1 cellular context compared by ENCODE assay signal in the genomic region with DNA sequence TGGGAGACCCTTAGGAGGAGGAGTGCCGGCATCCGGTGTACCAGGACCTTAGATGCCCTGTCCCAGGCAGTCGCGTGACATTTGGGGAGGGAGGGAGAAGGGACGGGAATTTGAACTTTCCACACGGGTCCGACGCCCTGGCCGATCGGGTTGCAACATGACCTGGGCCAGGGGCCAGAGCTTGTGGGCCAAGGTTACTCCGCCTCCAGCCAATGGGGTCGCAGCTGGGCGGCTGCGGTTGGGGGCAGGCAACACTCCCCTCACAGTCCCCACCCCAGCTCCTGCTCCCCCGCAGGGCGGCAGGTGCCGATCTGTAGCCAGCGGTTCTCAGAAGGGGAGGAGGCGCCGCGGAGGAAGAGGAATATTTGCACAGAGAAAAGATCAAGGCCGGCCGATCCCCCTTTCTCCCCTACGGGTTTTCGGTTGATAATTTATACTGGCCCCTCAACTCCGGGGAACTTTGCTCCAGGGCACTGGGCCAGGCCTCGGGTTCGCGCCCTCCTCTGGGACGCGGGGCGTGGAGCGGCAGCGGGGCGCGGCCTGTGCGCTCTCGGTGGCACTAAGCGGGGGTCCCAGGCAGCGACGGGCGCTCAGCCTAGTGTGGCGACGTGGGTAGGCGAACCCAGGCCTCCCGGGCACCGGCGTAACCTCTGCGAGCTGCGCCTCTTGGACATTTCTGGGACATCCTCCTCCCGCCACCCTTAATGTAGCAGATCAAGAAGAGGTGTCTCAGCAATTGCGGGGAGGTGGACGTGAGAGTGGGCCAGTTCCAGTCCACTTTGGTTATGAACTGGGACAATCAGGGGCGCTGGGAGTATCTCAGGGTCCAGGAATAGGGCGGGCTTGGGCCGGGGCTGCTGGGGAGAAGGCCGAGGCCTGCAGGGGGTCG.
A peak's percentile ranks its signal among the peaks of the same experiment; 100 is the strongest.
TF ChIP-seq lines count a peak whose summit lies in the region.

No MANE protein-coding gene starts in this region.

TF ChIP-seq in HepG2, 621 proteins besides CTCF, POLR2A, EP300 and RAD21 (continued from another document and continues in another):
- TF ChIP-seq, protein P1, sequence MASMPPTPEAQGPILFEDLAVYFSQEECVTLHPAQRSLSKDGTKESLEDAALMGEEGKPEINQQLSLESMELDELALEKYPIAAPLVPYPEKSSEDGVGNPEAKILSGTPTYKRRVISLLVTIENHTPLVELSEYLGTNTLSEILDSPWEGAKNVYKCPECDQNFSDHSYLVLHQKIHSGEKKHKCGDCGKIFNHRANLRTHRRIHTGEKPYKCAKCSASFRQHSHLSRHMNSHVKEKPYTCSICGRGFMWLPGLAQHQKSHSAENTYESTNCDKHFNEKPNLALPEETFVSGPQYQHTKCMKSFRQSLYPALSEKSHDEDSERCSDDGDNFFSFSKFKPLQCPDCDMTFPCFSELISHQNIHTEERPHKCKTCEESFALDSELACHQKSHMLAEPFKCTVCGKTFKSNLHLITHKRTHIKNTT (CRISPR knock-in tag; IDR thresholded peaks at IDR 0.05): no peak
- TF ChIP-seq HDAC1 (CRISPR knock-in tag; IDR thresholded peaks at IDR 0.05) (peak; percentile 85; the same call in 1 of the 2 replicates), BRD4 (CRISPR knock-in tag; IDR thresholded peaks at IDR 0.05) (no peak; the same call in 1 of the 2 replicates), SAFB2 (CRISPR knock-in tag; IDR thresholded peaks at IDR 0.05; ENCODE audit: borderline replicate concordance, low read depth) (peak; percentile 44; the same call in 1 of the 2 replicates), ZNF772 (CRISPR knock-in tag; IDR thresholded peaks at IDR 0.05) (peak; percentile 65), ZFY (CRISPR knock-in tag; IDR thresholded peaks at IDR 0.05) (peak; percentile 85; the same call in 1 of the 2 replicates), ZNF274 (CRISPR knock-in tag; IDR thresholded peaks at IDR 0.05) (peak; percentile 51; the same call in 1 of the 2 replicates), SAP130 (CRISPR knock-in tag; IDR thresholded peaks at IDR 0.05; ENCODE audit: low read depth) (peak; percentile 94), RFXAP (CRISPR knock-in tag; IDR thresholded peaks at IDR 0.05; ENCODE audit: borderline replicate concordance) (peak; percentile 92), CCDC6 (CRISPR knock-in tag; IDR thresholded peaks at IDR 0.05) (peak; percentile 86; the same call in 1 of the 2 replicates), ZNF782 (CRISPR knock-in tag; IDR thresholded peaks at IDR 0.05; ENCODE audit: borderline replicate concordance) (no peak; the same call in 1 of the 2 replicates), ZNF296 (CRISPR knock-in tag; conservative IDR thresholded peaks at IDR 0.05) (no peak), CREB1 (IDR thresholded peaks at IDR 0.05) (no peak), CREB1 (CRISPR knock-in tag; IDR thresholded peaks at IDR 0.05) (peak; percentile 52; the same call in 1 of the 2 replicates), ZNF224 (CRISPR knock-in tag; IDR thresholded peaks at IDR 0.05) (peak; percentile 95), ZNF564 (CRISPR knock-in tag; IDR thresholded peaks at IDR 0.05) (peak; percentile 87), MLLT10 (CRISPR knock-in tag; IDR thresholded peaks at IDR 0.05) (no peak), ZNF547 (CRISPR knock-in tag; IDR thresholded peaks at IDR 0.05) (peak; percentile 61; the same call in 1 of the 2 replicates), STAT5B (CRISPR knock-in tag; IDR thresholded peaks at IDR 0.05) (no peak), PAX8 (CRISPR knock-in tag; IDR thresholded peaks at IDR 0.05; ENCODE audit: borderline replicate concordance) (no peak), KAT2B (IDR thresholded peaks at IDR 0.05; ENCODE audit: borderline replicate concordance, low read depth, low read length) (no peak), MAZ (IDR thresholded peaks at IDR 0.05; ENCODE audit: borderline replicate concordance, low read depth, low read length) (peak; percentile 93), MAZ (CRISPR knock-in tag; IDR thresholded peaks at IDR 0.05; ENCODE audit: low read depth) (peak; percentile 96), MYC (CRISPR knock-in tag; IDR thresholded peaks at IDR 0.05; ENCODE audit: borderline replicate concordance) (peak; percentile 78; the same call in 1 of the 2 replicates), ZNF878 (CRISPR knock-in tag; IDR thresholded peaks at IDR 0.05) (peak; percentile 44; the same call in 1 of the 2 replicates), AGO1 (IDR thresholded peaks at IDR 0.05; ENCODE audit: low read depth, low read length, poor library complexity, severe bottlenecking) (peak; percentile 36), ZNF124 (CRISPR knock-in tag; IDR thresholded peaks at IDR 0.05) (no peak; the same call in 1 of the 2 replicates)
- TF ChIP-seq, protein P2, sequence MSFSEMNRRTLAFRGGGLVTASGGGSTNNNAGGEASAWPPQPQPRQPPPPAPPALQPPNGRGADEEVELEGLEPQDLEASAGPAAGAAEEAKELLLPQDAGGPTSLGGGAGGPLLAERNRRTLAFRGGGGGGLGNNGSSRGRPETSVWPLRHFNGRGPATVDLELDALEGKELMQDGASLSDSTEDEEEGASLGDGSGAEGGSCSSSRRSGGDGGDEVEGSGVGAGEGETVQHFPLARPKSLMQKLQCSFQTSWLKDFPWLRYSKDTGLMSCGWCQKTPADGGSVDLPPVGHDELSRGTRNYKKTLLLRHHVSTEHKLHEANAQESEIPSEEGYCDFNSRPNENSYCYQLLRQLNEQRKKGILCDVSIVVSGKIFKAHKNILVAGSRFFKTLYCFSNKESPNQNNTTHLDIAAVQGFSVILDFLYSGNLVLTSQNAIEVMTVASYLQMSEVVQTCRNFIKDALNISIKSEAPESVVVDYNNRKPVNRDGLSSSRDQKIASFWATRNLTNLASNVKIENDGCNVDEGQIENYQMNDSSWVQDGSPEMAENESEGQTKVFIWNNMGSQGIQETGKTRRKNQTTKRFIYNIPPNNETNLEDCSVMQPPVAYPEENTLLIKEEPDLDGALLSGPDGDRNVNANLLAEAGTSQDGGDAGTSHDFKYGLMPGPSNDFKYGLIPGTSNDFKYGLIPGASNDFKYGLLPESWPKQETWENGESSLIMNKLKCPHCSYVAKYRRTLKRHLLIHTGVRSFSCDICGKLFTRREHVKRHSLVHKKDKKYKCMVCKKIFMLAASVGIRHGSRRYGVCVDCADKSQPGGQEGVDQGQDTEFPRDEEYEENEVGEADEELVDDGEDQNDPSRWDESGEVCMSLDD (CRISPR knock-in tag; IDR thresholded peaks at IDR 0.05; ENCODE audit: borderline replicate concordance): peak; percentile 49; the same call in 1 of the 2 replicates
- TF ChIP-seq, protein P3, sequence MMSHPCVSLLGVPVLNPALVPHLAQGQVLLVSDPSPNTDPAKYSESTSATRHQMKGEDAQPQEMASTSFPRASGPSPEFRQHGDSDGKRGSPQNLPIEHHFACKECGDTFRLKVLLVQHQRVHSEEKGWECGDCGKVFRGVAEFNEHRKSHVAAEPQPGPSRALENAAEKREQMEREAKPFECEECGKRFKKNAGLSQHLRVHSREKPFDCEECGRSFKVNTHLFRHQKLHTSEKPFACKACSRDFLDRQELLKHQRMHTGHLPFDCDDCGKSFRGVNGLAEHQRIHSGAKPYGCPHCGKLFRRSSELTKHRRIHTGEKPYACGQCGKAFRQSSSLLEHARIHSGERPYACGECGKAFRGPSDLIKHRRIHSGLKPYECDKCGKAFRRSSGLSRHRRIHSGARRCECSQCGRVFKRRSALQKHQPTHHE (CRISPR knock-in tag; IDR thresholded peaks at IDR 0.05; ENCODE audit: borderline replicate concordance): no peak
- TF ChIP-seq, protein P4, sequence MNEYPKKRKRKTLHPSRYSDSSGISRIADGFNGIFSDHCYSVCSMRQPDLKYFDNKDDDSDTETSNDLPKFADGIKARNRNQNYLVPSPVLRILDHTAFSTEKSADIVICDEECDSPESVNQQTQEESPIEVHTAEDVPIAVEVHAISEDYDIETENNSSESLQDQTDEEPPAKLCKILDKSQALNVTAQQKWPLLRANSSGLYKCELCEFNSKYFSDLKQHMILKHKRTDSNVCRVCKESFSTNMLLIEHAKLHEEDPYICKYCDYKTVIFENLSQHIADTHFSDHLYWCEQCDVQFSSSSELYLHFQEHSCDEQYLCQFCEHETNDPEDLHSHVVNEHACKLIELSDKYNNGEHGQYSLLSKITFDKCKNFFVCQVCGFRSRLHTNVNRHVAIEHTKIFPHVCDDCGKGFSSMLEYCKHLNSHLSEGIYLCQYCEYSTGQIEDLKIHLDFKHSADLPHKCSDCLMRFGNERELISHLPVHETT (CRISPR knock-in tag; conservative IDR thresholded peaks at IDR 0.05): peak; percentile 36; the same call in 1 of the 2 replicates
- TF ChIP-seq, protein P5, sequence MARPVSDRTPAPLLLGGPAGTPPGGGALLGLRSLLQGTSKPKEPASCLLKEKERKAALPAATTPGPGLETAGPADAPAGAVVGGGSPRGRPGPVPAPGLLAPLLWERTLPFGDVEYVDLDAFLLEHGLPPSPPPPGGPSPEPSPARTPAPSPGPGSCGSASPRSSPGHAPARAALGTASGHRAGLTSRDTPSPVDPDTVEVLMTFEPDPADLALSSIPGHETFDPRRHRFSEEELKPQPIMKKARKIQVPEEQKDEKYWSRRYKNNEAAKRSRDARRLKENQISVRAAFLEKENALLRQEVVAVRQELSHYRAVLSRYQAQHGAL (CRISPR knock-in tag; IDR thresholded peaks at IDR 0.05; ENCODE audit: not compliant biosample characterization): no peak
- TF ChIP-seq, protein P6, sequence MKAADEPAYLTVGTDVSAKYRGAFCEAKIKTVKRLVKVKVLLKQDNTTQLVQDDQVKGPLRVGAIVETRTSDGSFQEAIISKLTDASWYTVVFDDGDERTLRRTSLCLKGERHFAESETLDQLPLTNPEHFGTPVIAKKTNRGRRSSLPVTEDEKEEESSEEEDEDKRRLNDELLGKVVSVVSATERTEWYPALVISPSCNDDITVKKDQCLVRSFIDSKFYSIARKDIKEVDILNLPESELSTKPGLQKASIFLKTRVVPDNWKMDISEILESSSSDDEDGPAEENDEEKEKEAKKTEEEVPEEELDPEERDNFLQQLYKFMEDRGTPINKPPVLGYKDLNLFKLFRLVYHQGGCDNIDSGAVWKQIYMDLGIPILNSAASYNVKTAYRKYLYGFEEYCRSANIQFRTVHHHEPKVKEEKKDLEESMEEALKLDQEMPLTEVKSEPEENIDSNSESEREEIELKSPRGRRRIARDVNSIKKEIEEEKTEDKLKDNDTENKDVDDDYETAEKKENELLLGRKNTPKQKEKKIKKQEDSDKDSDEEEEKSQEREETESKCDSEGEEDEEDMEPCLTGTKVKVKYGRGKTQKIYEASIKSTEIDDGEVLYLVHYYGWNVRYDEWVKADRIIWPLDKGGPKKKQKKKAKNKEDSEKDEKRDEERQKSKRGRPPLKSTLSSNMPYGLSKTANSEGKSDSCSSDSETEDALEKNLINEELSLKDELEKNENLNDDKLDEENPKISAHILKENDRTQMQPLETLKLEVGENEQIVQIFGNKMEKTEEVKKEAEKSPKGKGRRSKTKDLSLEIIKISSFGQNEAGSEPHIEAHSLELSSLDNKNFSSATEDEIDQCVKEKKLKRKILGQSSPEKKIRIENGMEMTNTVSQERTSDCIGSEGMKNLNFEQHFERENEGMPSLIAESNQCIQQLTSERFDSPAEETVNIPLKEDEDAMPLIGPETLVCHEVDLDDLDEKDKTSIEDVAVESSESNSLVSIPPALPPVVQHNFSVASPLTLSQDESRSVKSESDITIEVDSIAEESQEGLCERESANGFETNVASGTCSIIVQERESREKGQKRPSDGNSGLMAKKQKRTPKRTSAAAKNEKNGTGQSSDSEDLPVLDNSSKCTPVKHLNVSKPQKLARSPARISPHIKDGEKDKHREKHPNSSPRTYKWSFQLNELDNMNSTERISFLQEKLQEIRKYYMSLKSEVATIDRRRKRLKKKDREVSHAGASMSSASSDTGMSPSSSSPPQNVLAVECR (CRISPR knock-in tag; IDR thresholded peaks at IDR 0.05; ENCODE audit: borderline replicate concordance): peak; percentile 87; the same call in 1 of the 2 replicates
- TF ChIP-seq, protein P7, sequence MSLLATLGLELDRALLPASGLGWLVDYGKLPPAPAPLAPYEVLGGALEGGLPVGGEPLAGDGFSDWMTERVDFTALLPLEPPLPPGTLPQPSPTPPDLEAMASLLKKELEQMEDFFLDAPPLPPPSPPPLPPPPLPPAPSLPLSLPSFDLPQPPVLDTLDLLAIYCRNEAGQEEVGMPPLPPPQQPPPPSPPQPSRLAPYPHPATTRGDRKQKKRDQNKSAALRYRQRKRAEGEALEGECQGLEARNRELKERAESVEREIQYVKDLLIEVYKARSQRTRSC (CRISPR knock-in tag; IDR thresholded peaks at IDR 0.05; ENCODE audit: low read depth): no peak; the same call in 1 of the 2 replicates
- TF ChIP-seq, protein P8, sequence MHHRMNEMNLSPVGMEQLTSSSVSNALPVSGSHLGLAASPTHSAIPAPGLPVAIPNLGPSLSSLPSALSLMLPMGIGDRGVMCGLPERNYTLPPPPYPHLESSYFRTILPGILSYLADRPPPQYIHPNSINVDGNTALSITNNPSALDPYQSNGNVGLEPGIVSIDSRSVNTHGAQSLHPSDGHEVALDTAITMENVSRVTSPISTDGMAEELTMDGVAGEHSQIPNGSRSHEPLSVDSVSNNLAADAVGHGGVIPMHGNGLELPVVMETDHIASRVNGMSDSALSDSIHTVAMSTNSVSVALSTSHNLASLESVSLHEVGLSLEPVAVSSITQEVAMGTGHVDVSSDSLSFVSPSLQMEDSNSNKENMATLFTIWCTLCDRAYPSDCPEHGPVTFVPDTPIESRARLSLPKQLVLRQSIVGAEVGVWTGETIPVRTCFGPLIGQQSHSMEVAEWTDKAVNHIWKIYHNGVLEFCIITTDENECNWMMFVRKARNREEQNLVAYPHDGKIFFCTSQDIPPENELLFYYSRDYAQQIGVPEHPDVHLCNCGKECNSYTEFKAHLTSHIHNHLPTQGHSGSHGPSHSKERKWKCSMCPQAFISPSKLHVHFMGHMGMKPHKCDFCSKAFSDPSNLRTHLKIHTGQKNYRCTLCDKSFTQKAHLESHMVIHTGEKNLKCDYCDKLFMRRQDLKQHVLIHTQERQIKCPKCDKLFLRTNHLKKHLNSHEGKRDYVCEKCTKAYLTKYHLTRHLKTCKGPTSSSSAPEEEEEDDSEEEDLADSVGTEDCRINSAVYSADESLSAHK (CRISPR knock-in tag; IDR thresholded peaks at IDR 0.05; ENCODE audit: borderline replicate concordance): no peak
- TF ChIP-seq, protein P9, sequence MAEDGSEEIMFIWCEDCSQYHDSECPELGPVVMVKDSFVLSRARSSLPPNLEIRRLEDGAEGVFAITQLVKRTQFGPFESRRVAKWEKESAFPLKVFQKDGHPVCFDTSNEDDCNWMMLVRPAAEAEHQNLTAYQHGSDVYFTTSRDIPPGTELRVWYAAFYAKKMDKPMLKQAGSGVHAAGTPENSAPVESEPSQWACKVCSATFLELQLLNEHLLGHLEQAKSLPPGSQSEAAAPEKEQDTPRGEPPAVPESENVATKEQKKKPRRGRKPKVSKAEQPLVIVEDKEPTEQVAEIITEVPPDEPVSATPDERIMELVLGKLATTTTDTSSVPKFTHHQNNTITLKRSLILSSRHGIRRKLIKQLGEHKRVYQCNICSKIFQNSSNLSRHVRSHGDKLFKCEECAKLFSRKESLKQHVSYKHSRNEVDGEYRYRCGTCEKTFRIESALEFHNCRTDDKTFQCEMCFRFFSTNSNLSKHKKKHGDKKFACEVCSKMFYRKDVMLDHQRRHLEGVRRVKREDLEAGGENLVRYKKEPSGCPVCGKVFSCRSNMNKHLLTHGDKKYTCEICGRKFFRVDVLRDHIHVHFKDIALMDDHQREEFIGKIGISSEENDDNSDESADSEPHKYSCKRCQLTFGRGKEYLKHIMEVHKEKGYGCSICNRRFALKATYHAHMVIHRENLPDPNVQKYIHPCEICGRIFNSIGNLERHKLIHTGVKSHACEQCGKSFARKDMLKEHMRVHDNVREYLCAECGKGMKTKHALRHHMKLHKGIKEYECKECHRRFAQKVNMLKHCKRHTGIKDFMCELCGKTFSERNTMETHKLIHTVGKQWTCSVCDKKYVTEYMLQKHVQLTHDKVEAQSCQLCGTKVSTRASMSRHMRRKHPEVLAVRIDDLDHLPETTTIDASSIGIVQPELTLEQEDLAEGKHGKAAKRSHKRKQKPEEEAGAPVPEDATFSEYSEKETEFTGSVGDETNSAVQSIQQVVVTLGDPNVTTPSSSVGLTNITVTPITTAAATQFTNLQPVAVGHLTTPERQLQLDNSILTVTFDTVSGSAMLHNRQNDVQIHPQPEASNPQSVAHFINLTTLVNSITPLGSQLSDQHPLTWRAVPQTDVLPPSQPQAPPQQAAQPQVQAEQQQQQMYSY (CRISPR knock-in tag; IDR thresholded peaks at IDR 0.05): 0 out of 2 replicates have a peak, but pooled peaks have one; percentile 35
